19 cellular contexts compared by ENCODE assay signal in the genomic region with DNA sequence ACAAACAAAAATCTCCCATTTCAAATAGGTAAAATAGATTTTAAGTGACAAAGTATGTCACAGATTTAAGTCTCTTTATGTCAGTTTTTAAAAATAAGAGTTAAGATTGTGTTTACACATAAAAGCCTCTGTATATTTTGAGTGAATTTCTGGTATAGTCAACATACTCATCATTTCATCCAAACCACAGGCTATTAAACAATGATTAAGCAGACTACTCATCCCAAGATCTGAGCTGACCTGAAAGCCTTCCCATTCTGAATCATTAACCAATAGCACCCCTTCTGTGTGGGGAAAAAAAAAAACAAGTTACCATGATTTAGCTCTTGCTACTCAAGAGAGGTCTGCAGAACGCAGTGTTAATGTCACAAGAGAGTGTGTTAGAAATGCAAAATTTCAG.
DNase-seq lines count a peak whose midpoint lies in the region; ATAC-seq and TF ChIP-seq lines count a peak whose summit lies in the region.
"Had no signal": no experiment of that assay in that cellular context is flagged by ENCODE, and none has a peak within 500 bp of the region (broad histone marks: within the 10 kb centered on the region; RNA-seq: fewer than 3 reads in every experiment).

No MANE protein-coding gene starts in this region.

- no peaks in the 10 kb centered on the region for H3K36me3 Mint-ChIP-seq in activated CD8-positive, alpha-beta T cell treated with anti-CD3 and anti-CD28 coated beads, Interleukin-2, amount 10 ng/mL, durations not matched to agents 7 days and 5 days (ENCODE audit: low read depth)
- H3K36me3 Mint-ChIP-seq: naive thymus-derived CD4-positive, alpha-beta T cell had no signal

- H3K36me3 ChIP-seq in BJ (ENCODE audit: control insufficient read depth, insufficient read depth, low read length): no peaks in the 10 kb centered on the region
- no peaks in the 10 kb centered on the region for H3K36me3 ChIP-seq in mesenchymal stem cell (ENCODE audit: control insufficient read depth in 1 of 2, insufficient read depth in 2 of 2, low read depth in 1 of 2, low read length in 2 of 2)
- H3K36me3 ChIP-seq: breast epithelium, lower lobe of right lung, stomach had no signal

- no peak overlapping the region for H3K9ac ChIP-seq in mesenchymal stem cell (ENCODE audit: low read length)

- no peak overlapping the region for H2AFZ ChIP-seq in mesenchymal stem cell (ENCODE audit: low read depth, low read length)

- TF ChIP-seq CTCF in BJ (IDR thresholded peaks at IDR 0.05; ENCODE audit: insufficient read depth, low read depth, low read length) (no peak), astrocyte of the spinal cord (IDR thresholded peaks at IDR 0.05; ENCODE audit: low read depth, low read length) (no peak)

- H2BK15ac ChIP-seq in mesenchymal stem cell (ENCODE audit: low read depth, poor library complexity, severe bottlenecking): no peak overlapping the region

- H3K27me3 ChIP-seq in BJ (ENCODE audit: control insufficient read depth, insufficient read depth, low read length) (no peaks in the 10 kb centered on the region), mesenchymal stem cell (ENCODE audit: control insufficient read depth in 1 of 2, insufficient read depth in 1 of 2, low read length in 2 of 2) (no peaks in the 10 kb centered on the region)
- H3K27me3 ChIP-seq: breast epithelium, stomach had no signal

- no peak overlapping the region for H3K14ac ChIP-seq in mesenchymal stem cell (ENCODE audit: low read length in 2 of 2)

- no peak overlapping the region for H3K27ac Mint-ChIP-seq in activated CD8-positive, alpha-beta T cell treated with anti-CD3 and anti-CD28 coated beads, Interleukin-2, amount 10 ng/mL, durations not matched to agents 7 days and 5 days
- H3K27ac Mint-ChIP-seq: naive thymus-derived CD4-positive, alpha-beta T cell had no signal

- no peak overlapping the region for H3K4me2 ChIP-seq in mesenchymal stem cell (ENCODE audit: low read length, poor library complexity, severe bottlenecking)

- CTCF ChIA-PET in BJ (lab: Yijun Ruan, JAX): no interaction called here
- CTCF ChIA-PET in activated CD8-positive, alpha-beta T cell treated with anti-CD3 and anti-CD28 coated beads, Interleukin-2, amount 10 ng/mL, durations not matched to agents 7 days and 5 days (lab: Charles Lee): no interaction called here

- H2BK120ac ChIP-seq in mesenchymal stem cell (ENCODE audit: low read depth, low read length): no peak overlapping the region

- no CpG with 5 or more reads among the region's 1 CpG for WGBS in mesenchymal stem cell

- H3K4me3 ChIP-seq in BJ (ENCODE audit: low read depth, low read length): no peak overlapping the region
- H3K4me3 ChIP-seq in astrocyte of the spinal cord (ENCODE audit: low read depth, low read length): no peak overlapping the region
- H3K4me3 ChIP-seq in mesenchymal stem cell (ENCODE audit: insufficient read depth in 1 of 2, low read depth in 1 of 2, low read length in 2 of 2): no peak overlapping the region
- H3K4me3 ChIP-seq: breast epithelium, lower lobe of right lung, stomach had no signal

- H3K79me1 ChIP-seq in mesenchymal stem cell (replicated peaks; ENCODE audit: low read length, poor library complexity, severe bottlenecking): no peaks in the 10 kb centered on the region

- peak overlapping the region; percentile 37 for H3K27ac ChIP-seq in mesenchymal stem cell (ENCODE audit: low read length, poor library complexity, severe bottlenecking)
- H3K27ac ChIP-seq: breast epithelium, C4-2B, lower lobe of right lung, stomach had no signal

- H3K23ac ChIP-seq in mesenchymal stem cell (ENCODE audit: low read length in 2 of 2): no peak overlapping the region

- POLR2A ChIA-PET in BJ (lab: Charles Lee): no interaction called here
- POLR2A ChIA-PET in activated CD8-positive, alpha-beta T cell treated with anti-CD3 and anti-CD28 coated beads, Interleukin-2, amount 10 ng/mL, durations not matched to agents 7 days and 5 days (lab: Charles Lee): no interaction called here

- H3K4me1 ChIP-seq in mesenchymal stem cell (ENCODE audit: control insufficient read depth, insufficient read depth, low read depth, low read length): peaks cover 3% of the 10 kb centered on the region
- H3K4me1 ChIP-seq: breast epithelium, stomach had no signal

- H3K9me3 ChIP-seq in mesenchymal stem cell (ENCODE audit: control insufficient read depth, low read length): no peaks in the 10 kb centered on the region
- H3K9me3 ChIP-seq: breast epithelium, lower lobe of right lung had no signal

- ATAC-seq in activated CD8-positive, alpha-beta T cell treated with anti-CD3 and anti-CD28 coated beads, Interleukin-2, amount 10 ng/mL, durations not matched to agents 7 days and 5 days: no peak
- no peak for ATAC-seq in stimulated activated naive CD8-positive, alpha-beta T cell treated with anti-CD3 and anti-CD28 coated beads, Interleukin-15, Interleukin-2, amounts not matched to agents 100 U/mL and 50 U/mL, for 24 hours
- ATAC-seq: lower lobe of right lung; naive thymus-derived CD4-positive, alpha-beta T cell; Right ventricle myocardium inferior had no signal

- in situ Hi-C loops in astrocyte of the spinal cord (cut with HindIII; ENCODE audit: low sequenced_read_pairs): no loop called here

- DNase-seq in BJ (ENCODE audit: low read depth) (peak; percentile 58), HT1080 (ENCODE audit: low read depth) (peak; percentile 77), astrocyte of the spinal cord (ENCODE audit: low read depth, low spot score) (peak; percentile 54), mesenchymal stem cell (peak; percentile 64), DMS79 treated with DMSO at 0.1 percent for 48 hours (lab: John Stamatoyannopoulos, UW) (no peak), HUDEP-2 (lab: John Stamatoyannopoulos, UW; ENCODE audit: unreplicated experiment in 76 of 76) (no peak)
- DNase-seq in activated CD8-positive, alpha-beta T cell treated with anti-CD3 and anti-CD28 coated beads, Interleukin-2, amount 10 ng/mL, durations not matched to agents 7 days and 5 days: no peak
- no peak for DNase-seq in stimulated activated naive CD8-positive, alpha-beta T cell treated with anti-CD3 and anti-CD28 coated beads, Interleukin-15, Interleukin-2, amounts not matched to agents 100 U/mL and 50 U/mL, for 24 hours
- DNase-seq: activated naive CD4-positive, alpha-beta T cell treated with Interleukin-2 at 50 U/mL for 16 hours; DMS53; KG1; lower lobe of right lung; naive thymus-derived CD4-positive, alpha-beta T cell; NCI-H1105 treated with DMSO at 0.1 percent for 48 hours; NCI-H2171 treated with DMSO at 0.1 percent for 48 hours; stomach had no signal

- no peak overlapping the region for H4K91ac ChIP-seq in mesenchymal stem cell (ENCODE audit: low read length)

- no peak overlapping the region for H2BK12ac ChIP-seq in mesenchymal stem cell (ENCODE audit: low read length in 2 of 2)

- no peak overlapping the region for H3K4ac ChIP-seq in mesenchymal stem cell (ENCODE audit: low read depth in 1 of 2, low read length in 2 of 2)

- H3K9me3 Mint-ChIP-seq in activated CD8-positive, alpha-beta T cell treated with anti-CD3 and anti-CD28 coated beads, Interleukin-2, amount 10 ng/mL, durations not matched to agents 7 days and 5 days (ENCODE audit: insufficient read depth): no peaks in the 10 kb centered on the region

- H4K8ac ChIP-seq in mesenchymal stem cell (ENCODE audit: low read length): no peak overlapping the region

- no peak overlapping the region for H3K4me3 Mint-ChIP-seq in activated CD8-positive, alpha-beta T cell treated with anti-CD3 and anti-CD28 coated beads, Interleukin-2, amount 10 ng/mL, durations not matched to agents 7 days and 5 days
- H3K4me3 Mint-ChIP-seq: naive thymus-derived CD4-positive, alpha-beta T cell had no signal

- H3K18ac ChIP-seq in mesenchymal stem cell (ENCODE audit: low read depth in 1 of 2, low read length in 2 of 2): no peak overlapping the region

- H3K4me1 Mint-ChIP-seq in activated CD8-positive, alpha-beta T cell treated with anti-CD3 and anti-CD28 coated beads, Interleukin-2, amount 10 ng/mL, durations not matched to agents 7 days and 5 days (ENCODE audit: low read depth): no peaks in the 10 kb centered on the region
- H3K4me1 Mint-ChIP-seq: naive thymus-derived CD4-positive, alpha-beta T cell had no signal

- H2AK5ac ChIP-seq in mesenchymal stem cell (ENCODE audit: low read length, severe bottlenecking): no peak overlapping the region

- no peak overlapping the region for H2BK5ac ChIP-seq in mesenchymal stem cell (ENCODE audit: low read depth, low read length, poor library complexity, severe bottlenecking)

- no peaks in the 10 kb centered on the region for H3K27me3 Mint-ChIP-seq in activated CD8-positive, alpha-beta T cell treated with anti-CD3 and anti-CD28 coated beads, Interleukin-2, amount 10 ng/mL, durations not matched to agents 7 days and 5 days (ENCODE audit: low read depth)

Comparison
In these comparisons a context has a peak if more than half of its experiments do, and no peak if none do; other contexts are left out.
1. DNase-seq: peak in BJ (single experiment), HT1080 (single experiment), astrocyte of the spinal cord (single experiment) and mesenchymal stem cell (single experiment); none in DMS79 treated with DMSO at 0.1 percent for 48 hours (single experiment), activated CD8-positive, alpha-beta T cell treated with anti-CD3 and anti-CD28 coated beads, Interleukin-2, amount 10 ng/mL, durations not matched to agents 7 days and 5 days (single experiment), stimulated activated naive CD8-positive, alpha-beta T cell treated with anti-CD3 and anti-CD28 coated beads, Interleukin-15, Interleukin-2, amounts not matched to agents 100 U/mL and 50 U/mL, for 24 hours (single experiment) and HUDEP-2 (0 of 76).